In genomic region chr10:51675088-51675487, GRCh38 we compare ENCODE assay signal across 28 cellular contexts.
"Had no signal": no experiment of that assay in that cellular context is flagged by ENCODE, and none has a peak within 500 bp of the region (broad histone marks: within the 10 kb centered on the region; RNA-seq: fewer than 3 reads in every experiment).

No MANE protein-coding gene starts in this region.

- DNase-seq: activated CD4-positive, alpha-beta T cell treated with anti-CD3 and anti-CD28 coated beads for 48 hours; activated CD4-positive, alpha-beta T cell treated with anti-CD3 and anti-CD28 coated beads, Interleukin-2, amount 50 U/mL, for 48 hours; activated CD8-positive, alpha-beta memory T cell treated with anti-CD3 and anti-CD28 coated beads for 24 hours; activated effector memory CD4-positive, alpha-beta T cell treated with Interleukin-2 at 50 U/mL for 16 hours; activated naive CD4-positive, alpha-beta T cell treated with anti-CD3 and anti-CD28 coated beads for 36 hours; activated naive CD8-positive, alpha-beta T cell treated with anti-CD3 and anti-CD28 coated beads for 36 hours; amygdala; central memory CD4-positive, alpha-beta T cell; effector CD8-positive, alpha-beta T cell; esophagus squamous epithelium; islet precursor cell; left ventricle myocardium inferior; mesendoderm; natural killer cell; stimulated activated CD4-positive, alpha-beta T cell treated with anti-CD3 and anti-CD28 coated beads, Interleukin-2, amount 100 ng/mL, for 48 hours; stimulated activated naive CD4-positive, alpha-beta T cell treated with Interleukin-2 at 50 U/mL for 16 hours; T-helper 17 cell; T1000; testis; transverse colon; WERI-Rb-1 had no signal

- H3K36me3 ChIP-seq: breast epithelium, esophagus squamous epithelium, gastroesophageal sphincter, left ventricle myocardium inferior, neural progenitor cell, right atrium auricular region, transverse colon, WERI-Rb-1 had no signal

- H3K9me3 ChIP-seq: esophagus squamous epithelium, gastroesophageal sphincter, testis had no signal

- H3K27me3 ChIP-seq: breast epithelium, esophagus squamous epithelium, gastroesophageal sphincter, hepatocyte, neural progenitor cell, right atrium auricular region, testis, transverse colon had no signal

- H3K4me3 ChIP-seq: breast epithelium, esophagus squamous epithelium, gastroesophageal sphincter, hepatocyte, left ventricle myocardium inferior, lung, neural progenitor cell, right atrium auricular region, testis, transverse colon had no signal

- H3K9ac ChIP-seq: neural progenitor cell had no signal

- H3K4me1 ChIP-seq: breast epithelium, esophagus squamous epithelium, gastroesophageal sphincter, left ventricle myocardium inferior, testis, transverse colon had no signal

- H3K27ac ChIP-seq: breast epithelium, epithelial cell of prostate, esophagus squamous epithelium, gastroesophageal sphincter, hepatocyte, left ventricle myocardium inferior, neural progenitor cell, right atrium auricular region, testis, transverse colon, WERI-Rb-1 had no signal
